Comparison of ENCODE assay signal across 27 cellular contexts in genomic region chr15:100048736-100049135, GRCh38.
"Had no signal": no experiment of that assay in that cellular context is flagged by ENCODE, and none has a peak within 500 bp of the region (broad histone marks: within the 10 kb centered on the region; RNA-seq: fewer than 3 reads in every experiment).

No MANE protein-coding gene starts in this region.

- H3K4me3 Mint-ChIP-seq: naive B cell; natural killer cell; stimulated activated naive B cell treated with anti-CD40 and anti-IgM and Interleukin-4, amounts not matched to agents 10 μg/mL and 1 μg/mL and 100 μg/mL, for 72 hours had no signal

- DNase-seq: heart left ventricle; hypothalamus; islet precursor cell; left ventricle myocardium inferior; mesendoderm; midbrain; naive B cell; natural killer cell; pancreas; retina; right cardiac atrium; stimulated activated CD4-positive, alpha-beta T cell treated with anti-CD3 and anti-CD28 coated beads, Interleukin-12 subunit alpha, Interleukin-12 subunit beta, amount 100 ng/mL, for 4 hours; stimulated activated CD4-positive, alpha-beta T cell treated with anti-CD3 and anti-CD28 coated beads, Interleukin-15, amount 100 ng/mL, for 24 hours; stimulated activated CD4-positive, alpha-beta T cell treated with anti-CD3 and anti-CD28 coated beads, Interleukin-2, amount 100 ng/mL, for 24 hours; stimulated activated CD4-positive, alpha-beta T cell treated with anti-CD3 and anti-CD28 coated beads, Interleukin-4, amount 100 ng/mL, for 1 hour; stimulated activated naive B cell treated with anti-CD40 and anti-IgM and Interleukin-4, amounts not matched to agents 10 μg/mL and 1 μg/mL and 100 μg/mL, for 72 hours; stimulated activated naive CD8-positive, alpha-beta T cell treated with anti-CD3 and anti-CD28 coated beads, Interleukin-15, Interleukin-2, amounts not matched to agents 100 U/mL and 50 U/mL, for 24 hours; stomach; tibial artery; trophoblast cell had no signal

- H3K27ac Mint-ChIP-seq: naive B cell; natural killer cell; stimulated activated naive B cell treated with anti-CD40 and anti-IgM and Interleukin-4, amounts not matched to agents 10 μg/mL and 1 μg/mL and 100 μg/mL, for 72 hours had no signal

- H3K4me3 ChIP-seq: heart left ventricle, left ventricle myocardium inferior, lung, pancreas, prostate gland, skin epidermis, stomach, suprapubic skin, thoracic aorta, tibial artery, vagina had no signal

- H3K9me3 ChIP-seq: heart left ventricle, left ventricle myocardium inferior, pancreas, prostate gland, suprapubic skin, thoracic aorta, tibial artery, vagina had no signal

- ATAC-seq: heart left ventricle; natural killer cell; pancreas; right cardiac atrium; sciatic nerve; stimulated activated naive B cell treated with anti-CD40 and anti-IgM and Interleukin-4, amounts not matched to agents 10 μg/mL and 1 μg/mL and 100 μg/mL, for 72 hours; stimulated activated naive CD8-positive, alpha-beta T cell treated with anti-CD3 and anti-CD28 coated beads, Interleukin-15, Interleukin-2, amounts not matched to agents 100 U/mL and 50 U/mL, for 24 hours had no signal

- H3K4me1 Mint-ChIP-seq: naive B cell; stimulated activated naive B cell treated with anti-CD40 and anti-IgM and Interleukin-4, amounts not matched to agents 10 μg/mL and 1 μg/mL and 100 μg/mL, for 72 hours had no signal

- H3K36me3 ChIP-seq: heart left ventricle, left ventricle myocardium inferior, pancreas, prostate gland, stomach, suprapubic skin, thoracic aorta, tibial artery, vagina had no signal

- H3K4me1 ChIP-seq: prostate gland, suprapubic skin had no signal

- H3K27me3 ChIP-seq: heart left ventricle, pancreas, stomach, tibial artery, vagina had no signal

- H3K36me3 Mint-ChIP-seq: naive B cell; stimulated activated naive B cell treated with anti-CD40 and anti-IgM and Interleukin-4, amounts not matched to agents 10 μg/mL and 1 μg/mL and 100 μg/mL, for 72 hours had no signal

- H3K27ac ChIP-seq: heart left ventricle, left ventricle myocardium inferior, pancreas, prostate gland, skin epidermis, stomach, suprapubic skin, thoracic aorta, tibial artery, vagina had no signal
